7 cellular contexts compared by ENCODE assay signal in the genomic region with DNA sequence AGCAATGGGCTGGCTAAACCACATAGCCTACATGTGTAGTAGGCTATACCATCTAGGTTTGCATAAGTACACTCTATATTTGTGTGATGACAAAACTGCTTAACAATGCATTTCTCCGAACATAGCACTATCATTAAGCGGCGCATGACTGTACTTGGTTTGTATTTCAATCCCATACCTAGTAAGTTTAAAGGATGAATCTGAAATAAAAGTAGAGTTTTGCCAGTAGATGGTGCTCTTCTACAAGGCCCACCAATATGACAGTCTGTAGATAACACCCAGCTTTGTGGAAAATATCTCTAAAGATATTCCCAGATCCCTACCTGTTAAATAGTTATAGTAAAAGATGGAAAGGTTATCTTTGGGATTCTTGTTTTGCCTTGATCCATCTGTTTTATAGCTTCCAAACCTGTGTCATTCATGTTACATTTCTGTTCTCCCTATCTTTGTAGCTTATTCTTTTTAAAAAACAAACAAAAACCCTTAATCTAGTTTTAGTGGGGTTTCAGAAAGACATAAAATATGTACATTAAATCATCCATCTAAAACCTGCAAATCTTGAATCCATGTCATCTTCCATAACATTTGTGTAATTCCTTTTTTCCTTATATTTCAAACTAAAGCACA. TPM values are rescaled to one million over a fixed set of nuclear protein-coding genes. Genes with fewer than 3 reads are reported as not detected.
DNase-seq lines count a peak whose midpoint lies in the region; ATAC-seq and TF ChIP-seq lines count a peak whose summit lies in the region.

No MANE protein-coding gene starts in this region.

- H3K27me3 ChIP-seq in Panc1 (ENCODE audit: control insufficient read depth, insufficient read depth, low read length) (no peaks in the 10 kb centered on the region), endodermal cell (ENCODE audit: control insufficient read depth, insufficient read depth, low read length, poor library complexity, severe bottlenecking) (no peaks in the 10 kb centered on the region)

- H3K36me3 ChIP-seq in Panc1 (ENCODE audit: control insufficient read depth, insufficient read depth, low read length): peaks cover 34% of the 10 kb centered on the region
- H3K36me3 ChIP-seq in endodermal cell (ENCODE audit: control insufficient read depth, insufficient read depth, low read length): peaks cover 80% of the 10 kb centered on the region

- no peaks in the 10 kb centered on the region for H3K9me3 Mint-ChIP-seq in endodermal cell
- no peaks in the 10 kb centered on the region for H3K9me3 Mint-ChIP-seq in naive thymus-derived CD8-positive, alpha-beta T cell

- H3K4me3 Mint-ChIP-seq in endodermal cell: no peak overlapping the region
- no peak overlapping the region for H3K4me3 Mint-ChIP-seq in naive thymus-derived CD8-positive, alpha-beta T cell

- H3K9ac ChIP-seq in endodermal cell (ENCODE audit: extremely low read depth, low read length, poor library complexity, severe bottlenecking): no peak overlapping the region

- DNase-seq in GF-D8 (lab: John Stamatoyannopoulos, UW) (peak; percentile 6), HT-29 (ENCODE audit: low spot score) (peak; percentile 43), Panc1 (ENCODE audit: low read depth, low spot score) (no peak), endodermal cell (no peak)
- peak in 3 of 10 donors; percentile 36 to 39 (median 37) for DNase-seq in naive thymus-derived CD8-positive, alpha-beta T cell

- no peaks in the 10 kb centered on the region for H3K9me3 ChIP-seq in Panc1 (ENCODE audit: control insufficient read depth, insufficient read depth, low read depth, low read length)
- H3K9me3 ChIP-seq in endodermal cell (ENCODE audit: control insufficient read depth, low read length): no peaks in the 10 kb centered on the region

- H3K27me3 Mint-ChIP-seq in endodermal cell (ENCODE audit: insufficient read depth): no peaks in the 10 kb centered on the region
- no peaks in the 10 kb centered on the region for H3K27me3 Mint-ChIP-seq in naive thymus-derived CD8-positive, alpha-beta T cell

- BruUV-seq in Panc1 (replicated peaks; lab: Mats Ljungman, UMichigan): no TSS peak

- POLR2A ChIA-PET in Panc1 (lab: Charles Lee): no interaction called here
- POLR2A ChIA-PET in naive thymus-derived CD8-positive, alpha-beta T cell (lab: Charles Lee): interaction anchor here (0.6 kb wide), 1 partner anchor 146 kb away, joined by 5 read pairs; no protein-coding TSS in a partner anchor

- no peak overlapping the region for H3K27ac Mint-ChIP-seq in endodermal cell
- no peak overlapping the region for H3K27ac Mint-ChIP-seq in naive thymus-derived CD8-positive, alpha-beta T cell

- ATAC-seq in GM21423 (IDR thresholded peaks at IDR 0.05; ENCODE audit: unreplicated experiment) (peak; percentile 50), Panc1 (peak; percentile 81), GM21825 (IDR thresholded peaks at IDR 0.05; ENCODE audit: unreplicated experiment) (no peak)
- ATAC-seq in naive thymus-derived CD8-positive, alpha-beta T cell: peak; percentile 45 to 50

- H3K4me1 Mint-ChIP-seq in endodermal cell: no peaks in the 10 kb centered on the region
- peaks cover 0 to 9% (median 4%) of the 10 kb centered on the region in 4 donors for H3K4me1 Mint-ChIP-seq in naive thymus-derived CD8-positive, alpha-beta T cell

- CTCF ChIA-PET in Panc1 (lab: Charles Lee): no interaction called here

- 89 to 95% methylated on average over 3 of the region's 3 CpGs for WGBS in endodermal cell (ENCODE audit: insufficient coverage in 1 of 2, insufficient read length in 1 of 2), 2 experiments

- in situ Hi-C loops in Panc1 (cut with HindIII; ENCODE audit: low pct_unique_long_range_greater_than_20kb, low sequenced_read_pairs): no loop called here

- intact Hi-C loops in Panc1 (cut with micrococcal nuclease; ENCODE audit: unreplicated experiment): loop anchor here (1.0 kb wide), 1 partner anchor 176 kb away; no protein-coding TSS in a partner anchor

- no peak overlapping the region for H3K4me3 ChIP-seq in Panc1 (ENCODE audit: low read depth in 2 of 2, low read length in 2 of 2)
- H3K4me3 ChIP-seq in endodermal cell (ENCODE audit: low read length): no peak overlapping the region

- H3K4me1 ChIP-seq in Panc1 (ENCODE audit: control insufficient read depth, insufficient read depth, low read length) (no peaks in the 10 kb centered on the region), endodermal cell (ENCODE audit: control insufficient read depth, insufficient read depth, low read length) (no peaks in the 10 kb centered on the region)

- peak; percentile 69; the same call in 1 of the 2 replicates for TF ChIP-seq CTCF in Panc1 (IDR thresholded peaks at IDR 0.05)
- peak; percentile 84 for TF ChIP-seq CTCF in endodermal cell (conservative IDR thresholded peaks at IDR 0.05)

- H3K36me3 Mint-ChIP-seq in endodermal cell (ENCODE audit: low read depth): peaks cover 17% of the 10 kb centered on the region
- H3K36me3 Mint-ChIP-seq in naive thymus-derived CD8-positive, alpha-beta T cell: peaks cover 0 to 70% (median 24%) of the 10 kb centered on the region in 3 donors

- no peak overlapping the region for H3K27ac ChIP-seq in Panc1 (ENCODE audit: low read length)
- no peak overlapping the region for H3K27ac ChIP-seq in endodermal cell (ENCODE audit: low read depth, low read length)

RNA-seq across cellular contexts. Expression of gene ZBTB41, which starts 20.7 kb away (rescaled TPM):
- total RNA-seq in HT-29 (2014; rRNA removed; shearing (Covaris generic)): 1.6 and 1.7 TPM in 2 replicates
- total RNA-seq in Panc1 (2021; ENCODE audit: unreplicated experiment) (13.5 TPM), endodermal cell (10 to 100 TPM; 10.0 to 15.2 TPM)
- 1.7 TPM for polyA plus RNA-seq in Panc1 (2012; ENCODE audit: insufficient read length)
- 8.6 TPM for polyA plus RNA-seq in endodermal cell (2013, experiment 1 of 2)
- 9.4 TPM for polyA plus RNA-seq in endodermal cell (2013, experiment 2 of 2)
- 10 to 100 TPM; 10.6 to 12.4 TPM for total RNA-seq in naive thymus-derived CD8-positive, alpha-beta T cell
- polyA plus RNA-seq in naive thymus-derived CD8-positive, alpha-beta T cell: 1 to 10 TPM; 2.5 to 3.8 (median 2.9) TPM

RNA-seq across cellular contexts. Expression of gene ASPM, which starts 33.9 kb away (rescaled TPM):
- 23.0 and 23.5 TPM in 2 replicates for total RNA-seq in HT-29 (2014; rRNA removed; shearing (Covaris generic))
- 26.9 TPM for total RNA-seq in Panc1 (2021; ENCODE audit: unreplicated experiment)
- polyA plus RNA-seq in Panc1 (2012; ENCODE audit: insufficient read length): 4.0 TPM
- total RNA-seq in endodermal cell: 10 to 100 TPM; 31.7 to 35.1 TPM
- polyA plus RNA-seq in endodermal cell (2013, experiment 1 of 2): 48.0 TPM
- polyA plus RNA-seq in endodermal cell (2013, experiment 2 of 2): 55.7 TPM
- under 1 TPM; 0.16 to 0.21 TPM for total RNA-seq in naive thymus-derived CD8-positive, alpha-beta T cell
- not detected for polyA plus RNA-seq in naive thymus-derived CD8-positive, alpha-beta T cell

Comparison
In these comparisons a context has a peak if more than half of its experiments do, and no peak if none do; other contexts are left out.
1. DNase-seq: peak in GF-D8 (single experiment) and HT-29 (single experiment); none in Panc1 (single experiment) and endodermal cell (single experiment).
2. RNA of gene ASPM, which starts 33.9 kb away (total RNA-seq): 31.7 to 35.1 TPM in endodermal cell, 26.9 TPM in Panc1 (single experiment) and 23.0 to 23.5 TPM in HT-29; 0.16 to 0.21 TPM in naive thymus-derived CD8-positive, alpha-beta T cell; every median in the first group is over 10 times any median in the second.